ENCODE assay signal across 19 cellular contexts in the genomic region with DNA sequence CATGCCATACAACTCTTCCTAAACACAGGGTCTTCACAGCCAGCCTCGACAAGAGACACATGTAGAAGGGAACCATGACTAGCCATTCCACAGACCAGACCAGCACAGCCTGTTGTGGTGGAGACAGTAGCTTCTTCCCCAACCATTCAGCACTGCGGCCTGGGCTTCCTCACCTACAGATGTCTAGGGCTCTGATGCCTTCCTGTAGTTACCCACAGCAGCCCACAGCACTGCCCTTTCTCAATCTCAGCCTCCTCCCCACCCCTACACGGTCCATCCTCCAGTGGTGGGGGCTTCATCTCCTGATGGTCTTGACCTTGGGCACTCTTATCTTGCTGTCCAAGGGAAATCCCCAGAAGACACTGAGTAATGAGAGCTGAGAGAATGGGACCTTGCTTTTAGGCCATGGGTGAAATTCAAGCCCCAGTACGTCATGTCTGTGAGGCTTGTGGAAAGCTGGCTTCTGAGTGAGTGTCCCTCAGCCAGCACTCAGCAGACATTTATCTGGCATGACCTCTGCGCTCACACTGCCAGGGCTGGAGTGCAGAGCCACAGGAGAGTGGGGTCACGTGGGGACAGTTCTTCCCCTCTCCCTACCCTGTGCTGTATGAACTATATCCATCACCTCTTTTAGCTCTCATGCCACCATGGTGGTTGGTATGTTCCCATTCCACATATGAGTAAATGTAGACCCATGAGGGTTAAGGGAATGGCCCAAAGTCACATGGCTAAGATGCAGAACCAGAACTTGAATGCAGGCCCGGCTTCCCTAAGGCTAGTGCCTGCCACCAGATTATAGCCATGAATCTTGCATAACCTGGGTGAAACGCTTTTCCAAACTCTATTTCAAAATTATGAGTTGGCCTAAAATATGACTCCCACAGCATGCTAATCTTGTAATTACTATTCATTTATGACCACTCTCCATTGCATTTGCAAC.
DNase-seq lines count a peak whose midpoint lies in the region; FAIRE-seq and TF ChIP-seq lines count a peak whose summit lies in the region.
"Had no signal": no experiment of that assay in that cellular context is flagged by ENCODE, and none has a peak within 500 bp of the region (broad histone marks: within the 10 kb centered on the region; RNA-seq: fewer than 3 reads in every experiment).

No MANE protein-coding gene starts in this region.

- H2AK5ac ChIP-seq in trophoblast cell (ENCODE audit: low read length): no peak overlapping the region

- H3K4me3 ChIP-seq in left ventricle myocardium inferior: no peak overlapping the region
- no peak overlapping the region for H3K4me3 ChIP-seq in trophoblast cell (ENCODE audit: low read depth, low read length)
- no peak overlapping the region for H3K4me3 ChIP-seq in transverse colon
- H3K4me3 ChIP-seq: K562, MG63, prostate gland, testis had no signal

- H3K23ac ChIP-seq in trophoblast cell (ENCODE audit: low read length): no peak overlapping the region

- no peak overlapping the region for H4K8ac ChIP-seq in trophoblast cell (ENCODE audit: low read depth, low read length)

- DNase-seq in cerebellum (ENCODE audit: low spot score) (peak; percentile 35), left ventricle myocardium inferior (peak; percentile 84), trophoblast cell (peak; percentile 92 to 95), urothelium cell line (ENCODE audit: low spot score) (no peak), UCSD-AML1 (lab: John Stamatoyannopoulos, UW; ENCODE audit: unreplicated experiment) (no peak), transverse colon (no peak)
- no peak for DNase-seq in activated naive CD4-positive, alpha-beta T cell treated with anti-CD3 and anti-CD28 coated beads, Interleukin-2, amount 50 U/mL, for 16 hours
- DNase-seq: activated CD4-positive, alpha-beta T cell treated with anti-CD3 and anti-CD28 coated beads, Interleukin-2, amount 50 U/mL, for 1 hour; anterior cingulate cortex; hippocampal formation; MG63; NCI-H1436; OCI-M1; SHP77; T-helper 9 cell; testis had no signal

- no peak overlapping the region for H3K4ac ChIP-seq in trophoblast cell (ENCODE audit: low read depth, low read length)

- no CpG with 5 or more reads among the region's 8 CpGs for whole genome bisulfite sequencing in trophoblast cell (ENCODE audit: extremely low coverage, insufficient coverage, insufficient read length)
- WGBS in transverse colon (ENCODE audit: low coverage in 1 of 2), 2 donors: 77% methylated on average over 8 of the region's 8 CpGs; no CpG with 5 or more reads in 1 of the 2 donors

- TF ChIP-seq EP300 in transverse colon (IDR thresholded peaks at IDR 0.05; ENCODE audit: low read depth): no peak

- peak overlapping the region; percentile 91 for H3K27ac ChIP-seq in left ventricle myocardium inferior (replicated peaks)
- no peak overlapping the region for H3K27ac ChIP-seq in trophoblast cell (ENCODE audit: low read depth, low read length)
- no peak overlapping the region for H3K27ac ChIP-seq in transverse colon
- H3K27ac ChIP-seq: prostate gland, testis had no signal

- TF ChIP-seq CTCF in left ventricle myocardium inferior (IDR thresholded peaks at IDR 0.05; ENCODE audit: borderline replicate concordance) (no peak), transverse colon (IDR thresholded peaks at IDR 0.05) (no peak)

- in situ Hi-C loops in transverse colon (cut with MboI; ENCODE audit: low pct_ligation_motif_present in 1 of 4, low pct_unique_long_range_greater_than_20kb in 1 of 4, low sequenced_read_pairs in 3 of 4): no loop called here

- H3K18ac ChIP-seq in trophoblast cell (ENCODE audit: low read length): peak overlapping the region; percentile 12

- no peak overlapping the region for H2BK12ac ChIP-seq in trophoblast cell (ENCODE audit: low read length)

- no peak overlapping the region for H4K12ac ChIP-seq in trophoblast cell (ENCODE audit: low read depth, low read length)

- FAIRE-seq in urothelium cell line (lab: Jason Lieb, UNC): peak; percentile 30
- FAIRE-seq: GM19239, K562 had no signal

- H3K9ac ChIP-seq in trophoblast cell (ENCODE audit: low read length): no peak overlapping the region

- no peaks in the 10 kb centered on the region for H3K27me3 ChIP-seq in left ventricle myocardium inferior (ENCODE audit: low read depth)
- H3K27me3 ChIP-seq in trophoblast cell (ENCODE audit: insufficient read depth, low read length): no peaks in the 10 kb centered on the region
- no peaks in the 10 kb centered on the region for H3K27me3 ChIP-seq in transverse colon
- H3K27me3 ChIP-seq: MG63, testis had no signal

- H3K4me1 ChIP-seq in left ventricle myocardium inferior: peaks cover 42% of the 10 kb centered on the region
- H3K4me1 ChIP-seq in trophoblast cell (ENCODE audit: control insufficient read depth in 1 of 2, insufficient read depth in 2 of 2, low read length in 2 of 2): peaks cover 0 to 9% of the 10 kb centered on the region in 2 experiments
- peaks cover 0 to 7% (median 0%) of the 10 kb centered on the region in 4 donors for H3K4me1 ChIP-seq in transverse colon
- H3K4me1 ChIP-seq: prostate gland, testis had no signal

- H3K4me2 ChIP-seq in trophoblast cell (ENCODE audit: low read length): no peak overlapping the region

- intact Hi-C loops in left ventricle myocardium inferior (cut with micrococcal nuclease): no loop called here
- intact Hi-C loops in transverse colon (cut with DNase I; ENCODE audit: low total_unique reads): no loop called here

- H3K9me3 ChIP-seq in left ventricle myocardium inferior (replicated peaks) (no peaks in the 10 kb centered on the region), trophoblast cell (ENCODE audit: insufficient read depth, low read depth, low read length) (no peaks in the 10 kb centered on the region), transverse colon (no peaks in the 10 kb centered on the region)
- H3K9me3 ChIP-seq: MG63, prostate gland, testis had no signal

- H3K79me1 ChIP-seq in trophoblast cell (ENCODE audit: low read length): peaks cover 3% of the 10 kb centered on the region

- no peaks in the 10 kb centered on the region for H3K36me3 ChIP-seq in left ventricle myocardium inferior
- no peaks in the 10 kb centered on the region for H3K36me3 ChIP-seq in trophoblast cell (ENCODE audit: control insufficient read depth in 1 of 2, insufficient read depth in 2 of 2, low read length in 2 of 2)
- no peaks in the 10 kb centered on the region for H3K36me3 ChIP-seq in transverse colon
- H3K36me3 ChIP-seq: MG63, prostate gland had no signal

- peak overlapping the region; percentile 8 for H3K14ac ChIP-seq in trophoblast cell (ENCODE audit: low read length)

- no peak overlapping the region for H2AFZ ChIP-seq in trophoblast cell (ENCODE audit: insufficient read depth, low read length, poor library complexity)

- H2BK120ac ChIP-seq in trophoblast cell (ENCODE audit: insufficient read depth, low read length, poor library complexity): no peak overlapping the region

- no peak for TF ChIP-seq POLR2A in transverse colon (IDR thresholded peaks at IDR 0.05)

- no peak overlapping the region for H2BK5ac ChIP-seq in trophoblast cell (ENCODE audit: low read depth, low read length, poor library complexity)

- no peak overlapping the region for H4K91ac ChIP-seq in trophoblast cell (ENCODE audit: low read depth, low read length)

- H3K79me2 ChIP-seq in trophoblast cell (ENCODE audit: control insufficient read depth, insufficient read depth, low read length, poor library complexity): no peaks in the 10 kb centered on the region

Comparison
In these comparisons a context has a peak if more than half of its experiments do, and no peak if none do; other contexts are left out.
1. DNase-seq: peak in cerebellum (single experiment), left ventricle myocardium inferior (single experiment) and trophoblast cell (2 of 2); none in urothelium cell line (single experiment), UCSD-AML1 (single experiment), transverse colon (single experiment) and activated naive CD4-positive, alpha-beta T cell treated with anti-CD3 and anti-CD28 coated beads, Interleukin-2, amount 50 U/mL, for 16 hours (single experiment).